In the genomic region with DNA sequence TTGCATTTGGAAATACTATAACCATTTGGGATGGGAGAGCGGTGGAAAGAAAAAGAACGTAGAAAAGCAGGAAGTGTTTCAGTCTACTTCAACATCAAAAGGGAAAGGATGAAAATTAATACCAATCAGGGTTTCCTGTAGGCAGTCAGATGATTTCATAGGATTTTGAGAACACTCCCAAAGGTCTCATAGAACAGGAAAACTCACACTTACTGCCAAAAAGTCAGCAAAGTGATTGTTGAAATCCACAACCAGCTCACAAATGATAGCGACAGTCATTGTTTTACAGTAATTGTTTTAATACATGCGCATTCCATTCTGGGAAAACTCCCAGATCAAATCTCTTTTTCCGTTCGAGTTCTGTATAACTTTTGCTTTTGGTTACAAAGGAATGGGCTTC, we compare ENCODE assay signal across 18 cellular contexts. TPM values are rescaled to one million over a fixed set of nuclear protein-coding genes. Genes with fewer than 3 reads are reported as not detected.
DNase-seq lines count a peak whose midpoint lies in the region; ATAC-seq, FAIRE-seq and TF ChIP-seq lines count a peak whose summit lies in the region.
"Had no signal": no experiment of that assay in that cellular context is flagged by ENCODE, and none has a peak within 500 bp of the region (broad histone marks: within the 10 kb centered on the region; RNA-seq: fewer than 3 reads in every experiment).

No MANE protein-coding gene starts in this region.

- POLR2A ChIA-PET in T-cell (lab: Charles Lee) (interaction anchor here in 1 of 2 donors (0.6 kb wide), 1 partner anchor 737 kb away, joined by 3 read pairs; no protein-coding TSS in a partner anchor), HepG2 (lab: Yijun Ruan, JAX) (no interaction called here)

- no peak overlapping the region for H3K4me3 Mint-ChIP-seq in T-cell
- H3K4me3 Mint-ChIP-seq: naive thymus-derived CD4-positive, alpha-beta T cell had no signal

- TF ChIP-seq POLR2A in HepG2 (IDR thresholded peaks at IDR 0.05; ENCODE audit: insufficient read depth in 1 of 2, low read depth in 2 of 2, low read length in 2 of 2) = no peak

- H3K27ac Mint-ChIP-seq in T-cell = no peak overlapping the region
- H3K27ac Mint-ChIP-seq: activated naive CD4-positive, alpha-beta T cell treated with anti-CD3 and anti-CD28 coated beads, Interleukin-2, amount 50 U/mL, for 72 hours; naive thymus-derived CD4-positive, alpha-beta T cell had no signal

- no peaks in the 10 kb centered on the region for H3K9me3 Mint-ChIP-seq in T-cell
- H3K9me3 Mint-ChIP-seq: activated naive CD4-positive, alpha-beta T cell treated with anti-CD3 and anti-CD28 coated beads, Interleukin-2, amount 50 U/mL, for 72 hours had no signal

- peak overlapping the region; percentile 83 for H3K4me2 ChIP-seq in skeletal muscle satellite cell (ENCODE audit: low read length)
- H3K4me2 ChIP-seq in HepG2 (ENCODE audit: low read depth, low read length) = no peak overlapping the region

- no peak for TF ChIP-seq RAD21 in HepG2 (CRISPR knock-in tag; IDR thresholded peaks at IDR 0.05)

- peak overlapping the region; percentile 3 for H3K9ac ChIP-seq in skeletal muscle satellite cell (ENCODE audit: low read depth, low read length)
- no peak overlapping the region for H3K9ac ChIP-seq in HepG2 (ENCODE audit: insufficient read depth, low read depth, low read length)

- TF ChIP-seq EP300 in HepG2 (IDR thresholded peaks at IDR 0.05; ENCODE audit: low read depth in 2 of 2, low read length in 2 of 2) = no peak
- no peak for TF ChIP-seq EP300 in HepG2 (CRISPR knock-in tag; IDR thresholded peaks at IDR 0.05; ENCODE audit: borderline replicate concordance)

- H3K4me1 ChIP-seq in ascending aorta (peaks cover 0 to 4% of the 10 kb centered on the region in 2 donors), skeletal muscle satellite cell (ENCODE audit: control insufficient read depth, insufficient read depth, low read length) (peaks cover 10% of the 10 kb centered on the region), HepG2 (ENCODE audit: insufficient read depth, low read length) (peaks cover 21% of the 10 kb centered on the region)

- peaks cover 3 to 6% (median 5%) of the 10 kb centered on the region in 3 donors for H3K4me1 Mint-ChIP-seq in T-cell

- H3K27ac ChIP-seq in ascending aorta (peak overlapping the region; percentile 28 to 37), HepG2 (ENCODE audit: extremely low read length, insufficient read depth, low read length) (no peak overlapping the region)
- H3K27ac ChIP-seq: HL-60, Peyer's patch had no signal

- FAIRE-seq in islet of Langerhans (lab: Jason Lieb, UNC) (peak; percentile 36), HepG2 (lab: Jason Lieb, UNC) (no peak)
- FAIRE-seq: colon, H54 had no signal

- H3K36me3 ChIP-seq in ascending aorta (no peaks in the 10 kb centered on the region), skeletal muscle satellite cell (ENCODE audit: insufficient read depth, low read length) (no peaks in the 10 kb centered on the region), HepG2 (replicated peaks in 1 of 2; ENCODE audit: control insufficient read depth in 1 of 2, insufficient read depth in 2 of 2, low read length in 2 of 2) (no peaks in the 10 kb centered on the region)
- H3K36me3 ChIP-seq: Peyer's patch had no signal

- intact Hi-C loops in ascending aorta (cut with DNase I) (loop anchor here (10.0 kb wide), 1 partner anchor 289 kb away; no protein-coding TSS in a partner anchor), HepG2 (cut with micrococcal nuclease; ENCODE audit: unreplicated experiment) (no loop called here)

- H4K20me1 ChIP-seq in HepG2 (ENCODE audit: insufficient read depth, low read length) = no peaks in the 10 kb centered on the region

- no peaks in the 10 kb centered on the region for H3K9me3 ChIP-seq in ascending aorta
- no peaks in the 10 kb centered on the region for H3K9me3 ChIP-seq in skeletal muscle satellite cell (replicated peaks; ENCODE audit: low read length)
- no peaks in the 10 kb centered on the region for H3K9me3 ChIP-seq in HepG2 (ENCODE audit: low read length)
- H3K9me3 ChIP-seq: Peyer's patch had no signal

- no TSS peak for BruUV-seq in HepG2 (replicated peaks; lab: Mats Ljungman, UMichigan)

- DNase-seq in AG08395 (ENCODE audit: low spot score) (peak; percentile 23), ascending aorta (ENCODE audit: low spot score in 2 of 2) (no peak), T-cell (no peak), GM13976 (ENCODE audit: low spot score) (no peak), NCI-H82 (lab: John Stamatoyannopoulos, UW) (no peak), HepG2 (ENCODE audit: low spot score) (no peak)
- DNase-seq: activated CD4-positive, CD25-positive, alpha-beta regulatory T cell treated with anti-CD3 and anti-CD28 coated beads, Interleukin-2, amount 50 U/mL, for 72 hours; AML-193; naive thymus-derived CD4-positive, alpha-beta T cell; NCI-H187; Peyer's patch; substantia nigra had no signal

- ATAC-seq in T-cell (replicated peaks in 1 of 4) (no peak), HepG2 (no peak)
- ATAC-seq: activated naive CD4-positive, alpha-beta T cell treated with anti-CD3 and anti-CD28 coated beads, Interleukin-2, amount 50 U/mL, for 72 hours; naive thymus-derived CD4-positive, alpha-beta T cell had no signal

- H2AFZ ChIP-seq in HepG2 (ENCODE audit: low read length) = no peak overlapping the region

- H3K27me3 ChIP-seq in ascending aorta = no peaks in the 10 kb centered on the region
- H3K27me3 ChIP-seq in skeletal muscle satellite cell (ENCODE audit: control insufficient read depth, insufficient read depth, low read length) = no peaks in the 10 kb centered on the region
- no peaks in the 10 kb centered on the region for H3K27me3 ChIP-seq in HepG2 (ENCODE audit: control insufficient read depth in 1 of 2, insufficient read depth in 2 of 2, low read length in 2 of 2)
- H3K27me3 ChIP-seq: Peyer's patch had no signal

- in situ Hi-C loops in GM13976 (cut with MboI; ENCODE audit: low sequenced_read_pairs, unreplicated experiment) = no loop called here
- in situ Hi-C loops in HepG2 (cut with HindIII; ENCODE audit: extremely low pct_ligation_motif_present, low pct_unique_long_range_greater_than_20kb) = loop anchor here (25.0 kb wide), 1 partner anchor 354 kb away; no protein-coding TSS in a partner anchor

- CTCF ChIA-PET in T-cell (lab: Charles Lee) = interaction anchor here in 1 of 2 donors (0.6 to 0.7 kb wide), 2 partner anchors 43 to 495 kb away, joined by 3 to 4 read pairs; no protein-coding TSS in a partner anchor
- CTCF ChIA-PET in HepG2 (lab: Yijun Ruan, JAX; ENCODE audit: low intra/inter-chr PET ratio, low total read pairs) = no interaction called here

- TF ChIP-seq CTCF in ascending aorta (IDR thresholded peaks at IDR 0.05) (no peak), GM13976 (IDR thresholded peaks at IDR 0.05; ENCODE audit: borderline replicate concordance, control extremely low read depth, extremely low read depth, insufficient read depth, missing control alignments) (no peak), HepG2 (CRISPR knock-in tag; IDR thresholded peaks at IDR 0.05) (no peak)

- WGBS in HepG2 (ENCODE audit: low lambda C conversion rate) = 82% methylated on average over 6 of the region's 6 CpGs

- peak overlapping the region; percentile 18 to 53 for H3K4me3 ChIP-seq in ascending aorta
- H3K4me3 ChIP-seq in skeletal muscle satellite cell (ENCODE audit: low read length) = peak overlapping the region; percentile 63
- H3K4me3 ChIP-seq in HepG2 (replicated peaks in 1 of 3; ENCODE audit: insufficient read depth in 1 of 3, low read depth in 2 of 3, low read length in 3 of 3) = no peak overlapping the region
- H3K4me3 ChIP-seq: Peyer's patch had no signal

- peaks cover 20 to 26% of the 10 kb centered on the region in 2 donors for H3K27me3 Mint-ChIP-seq in T-cell

- H3K36me3 Mint-ChIP-seq in T-cell = no peaks in the 10 kb centered on the region
- H3K36me3 Mint-ChIP-seq: activated naive CD4-positive, alpha-beta T cell treated with anti-CD3 and anti-CD28 coated beads, Interleukin-2, amount 50 U/mL, for 72 hours; naive thymus-derived CD4-positive, alpha-beta T cell had no signal

- no peaks in the 10 kb centered on the region for H3K79me2 ChIP-seq in HepG2 (ENCODE audit: insufficient read depth, low read length)

RNA-seq across cellular contexts. Expression of a gene that starts 5.3 kb away (rescaled TPM):
- total RNA-seq in ascending aorta = 9.7 TPM
- 2.4 and 3.0 TPM in 2 replicates for total RNA-seq in skeletal muscle satellite cell (2012; rRNA removed)
- under 1 TPM; 0.05 to 0.35 (median 0.20) TPM for total RNA-seq in T-cell
- total RNA-seq in HepG2 (2016; rRNA removed; fragmentation: Illumina TruSeq; extraction: Trizol) = 38.3 and 38.6 TPM in 2 replicates
- total RNA-seq in HepG2 (2016; cell fraction: cytosol; rRNA removed; fragmentation: Illumina TruSeq; extraction: Trizol; ENCODE audit: low read depth) = 18.4 and 19.1 TPM in 2 replicates
- total RNA-seq in HepG2 (2016; cell fraction: insoluble cytoplasmic fraction; rRNA removed; fragmentation: Illumina TruSeq; extraction: Trizol) = 32.0 and 35.6 TPM in 2 replicates
- total RNA-seq in HepG2 (2016; cell fraction: membrane; rRNA removed; fragmentation: Illumina TruSeq; extraction: Trizol) = 26.6 and 26.7 TPM in 2 replicates
- 20.9 and 24.2 TPM in 2 replicates for total RNA-seq in HepG2 (2016; cell fraction: nucleus; rRNA removed; fragmentation: Illumina TruSeq; extraction: Trizol)
- polyA plus RNA-seq in HepG2 (2011; rRNA removed) = 9.2 and 9.8 TPM in 2 replicates
- polyA plus RNA-seq in HepG2 (2011; cell fraction: cytosol; rRNA removed) = 6.3 and 7.8 TPM in 2 replicates
- polyA plus RNA-seq in HepG2 (2011; cell fraction: nucleus; rRNA removed) = 8.2 and 9.9 TPM in 2 replicates
- 26.2 and 28.1 TPM in 2 replicates for polyA plus RNA-seq in HepG2 (2012)
- polyA plus RNA-seq in HepG2 (2016; cell fraction: cytosol; fragmentation: Illumina TruSeq; extraction: Trizol; ENCODE audit: low read depth) = 2.8 and 4.0 TPM in 2 replicates
- polyA plus RNA-seq in HepG2 (2016; cell fraction: insoluble cytoplasmic fraction; fragmentation: Illumina TruSeq; extraction: Trizol; ENCODE audit: low read depth) = 31.5 and 36.8 TPM in 2 replicates
- 12.5 and 12.6 TPM in 2 replicates for polyA plus RNA-seq in HepG2 (2016; cell fraction: membrane; fragmentation: Illumina TruSeq; extraction: Trizol; ENCODE audit: low read depth)
- polyA plus RNA-seq in HepG2 (2016; cell fraction: nucleus; fragmentation: Illumina TruSeq; extraction: Trizol; ENCODE audit: insufficient read depth, low read depth) = 27.9 and 29.1 TPM in 2 replicates
- polyA minus RNA-seq in HepG2 (2011; rRNA and poly(A)+ RNA removed; ENCODE audit: low replicate concordance) = 1.5 and 15.6 TPM in 2 replicates
- polyA minus RNA-seq in HepG2 (2011; cell fraction: cytosol; rRNA and poly(A)+ RNA removed) = 9.9 TPM in 2 replicates
- polyA minus RNA-seq in HepG2 (2011; cell fraction: nucleus; rRNA and poly(A)+ RNA removed) = 17.1 and 21.3 TPM in 2 replicates

Comparison
In these comparisons a context has a peak if more than half of its experiments do, and no peak if none do; other contexts are left out.
1. H3K4me3 ChIP-seq: peak in ascending aorta (2 of 2) and skeletal muscle satellite cell (single experiment); none in HepG2 (0 of 3).